In genomic region chr3:12662593-12663310, GRCh38 we compare ENCODE assay signal across 1 cellular context.
TF ChIP-seq lines count a peak whose summit lies in the region.

No MANE protein-coding gene starts in this region.

TF ChIP-seq in K562, 482 proteins besides CTCF, POLR2A, EP300 and RAD21 (continued from another document):
- peak; percentile 18; the same call in 1 of the 2 replicates for TF ChIP-seq MGA (IDR thresholded peaks at IDR 0.05)
- TF ChIP-seq SMARCE1 (IDR thresholded peaks at IDR 0.05): 0 out of 2 replicates have a peak, but pooled peaks have one; percentile 29
TF ChIP-seq in K562: peak in this region for 41.
